Comparison of ENCODE assay signal across 2 cellular contexts in the genomic region with DNA sequence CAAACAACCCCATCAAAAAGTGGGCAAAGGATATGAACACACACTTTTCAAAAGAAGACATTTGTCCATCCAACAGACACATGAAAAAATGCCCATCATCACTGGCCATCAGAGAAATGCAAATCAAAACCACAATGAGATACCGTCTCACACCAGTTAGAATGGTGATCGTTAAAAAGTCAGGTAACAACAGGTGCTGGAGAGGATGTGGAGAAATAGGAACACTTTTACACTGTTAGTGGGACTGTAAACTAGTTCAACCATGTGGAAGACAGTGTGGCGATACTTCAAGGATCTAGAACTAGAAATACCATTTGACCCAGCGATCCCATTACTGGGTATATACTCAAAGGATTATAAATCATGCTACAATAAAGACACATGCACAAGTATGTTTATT.
DNase-seq lines count a peak whose midpoint lies in the region; ATAC-seq, FAIRE-seq and TF ChIP-seq lines count a peak whose summit lies in the region.
"Not testable (repeated sequence)": the region's sequence is repeated elsewhere in the genome, so short reads cannot be mapped to it uniquely, and the experiment has no call there.

No MANE protein-coding gene starts in this region.

- H3K4me3 ChIP-seq in HEK293 (ENCODE audit: low read depth, low read length); K562: not testable (repeated sequence)

- TF ChIP-seq CTCF in HEK293 (tag by site-specific recombination; IDR thresholded peaks at IDR 0.05); K562 (IDR thresholded peaks at IDR 0.05 in 2 of 3, conservative IDR thresholded peaks at IDR 0.05 in 1 of 3; ENCODE audit: insufficient read depth in 2 of 3, low read depth in 1 of 3, low read length in 3 of 3): not testable (repeated sequence)

- not testable (repeated sequence) for H2AFZ ChIP-seq in K562 (ENCODE audit: low read depth, low read length)

- not testable (repeated sequence) for H3K36me3 ChIP-seq in HEK293 (ENCODE audit: control insufficient read depth in 2 of 2, insufficient read depth in 1 of 2, low read length in 2 of 2); K562 (ENCODE audit: control insufficient read depth, insufficient read depth, low read length)

- in situ Hi-C loops in K562 (cut with MboI): not testable (repeated sequence)

- not testable (repeated sequence) for TF ChIP-seq RAD21 in K562 (CRISPR knock-in tag; conservative IDR thresholded peaks at IDR 0.05 in 1 of 2, IDR thresholded peaks at IDR 0.05 in 1 of 2)

- not testable (repeated sequence) for FAIRE-seq in K562 (lab: Jason Lieb, UNC)

- H3K4me1 ChIP-seq in HEK293 (ENCODE audit: control insufficient read depth, insufficient read depth, low read length); K562 (replicated peaks in 1 of 2; ENCODE audit: control insufficient read depth in 2 of 2, insufficient read depth in 2 of 2, low read length in 2 of 2): not testable (repeated sequence)

- not testable (repeated sequence) for H4K20me1 ChIP-seq in K562 (replicated peaks; ENCODE audit: control insufficient read depth, insufficient read depth, low read length)

- not testable (repeated sequence) for H3K27ac ChIP-seq in HEK293 (ENCODE audit: extremely low read depth, low read depth, low read length); K562 (ENCODE audit: extremely low read depth, low read depth, low read length)

- not testable (repeated sequence) for H3K9me3 ChIP-seq in HEK293 (ENCODE audit: control insufficient read depth, insufficient read depth, low read depth, low read length); K562 (replicated peaks; ENCODE audit: control insufficient read depth, insufficient read depth, low read depth, low read length)

- not testable (repeated sequence) for H3K9ac ChIP-seq in K562 (ENCODE audit: insufficient read depth in 1 of 2, low read depth in 2 of 2, low read length in 2 of 2)

- not testable (repeated sequence) for TF ChIP-seq EP300 in K562 (IDR thresholded peaks at IDR 0.05; ENCODE audit: low read length)

- BruUV-seq in K562 (replicated peaks; lab: Mats Ljungman, UMichigan): not testable (repeated sequence)

- not testable (repeated sequence) for ATAC-seq in K562

- DNase-seq in K562 (ENCODE audit: extremely low read depth in 1 of 4, low spot score in 3 of 4): not testable (repeated sequence)

- intact Hi-C loops in K562 (cut with micrococcal nuclease): not testable (repeated sequence)

- WGBS in K562 (ENCODE audit: insufficient coverage, low coverage, missing lambda C conversion rate): 5% methylated on average over 4 of the region's 4 CpGs

- POLR2A ChIA-PET in HEK293 (lab: Yijun Ruan, JAX); K562 (lab: Yijun Ruan, JAX): not testable (repeated sequence)

- not testable (repeated sequence) for H3K27me3 ChIP-seq in K562 (ENCODE audit: control insufficient read depth in 2 of 2, insufficient read depth in 2 of 2, low read length in 2 of 2)

- H3K79me2 ChIP-seq in K562 (ENCODE audit: control insufficient read depth, insufficient read depth, low read length): not testable (repeated sequence)

- CTCF ChIA-PET in HEK293 (lab: Yijun Ruan, JAX); K562 (lab: Yijun Ruan, JAX; ENCODE audit: low intra/inter-chr PET ratio): not testable (repeated sequence)

- not testable (repeated sequence) for TF ChIP-seq POLR2A in K562 (conservative IDR thresholded peaks at IDR 0.05)

- not testable (repeated sequence) for H3K4me2 ChIP-seq in K562 (ENCODE audit: insufficient read depth, low read length)

- H3K9me1 ChIP-seq in K562 (ENCODE audit: control insufficient read depth, insufficient read depth, low read length): not testable (repeated sequence)

TF ChIP-seq in HEK293, 187 proteins besides CTCF, POLR2A, EP300 and RAD21:
- TF ChIP-seq ZNF184 (tag by site-specific recombination; IDR thresholded peaks at IDR 0.05): peak; percentile 66; the same call in 1 of the 2 replicates
TF ChIP-seq in HEK293: peak in this region for 1; not testable (repeated sequence) for 186.

TF ChIP-seq in K562, 482 proteins besides CTCF, POLR2A, EP300 and RAD21:
- TF ChIP-seq ZNF184 (CRISPR knock-in tag; IDR thresholded peaks at IDR 0.05): peak; percentile 56; the same call in 1 of the 2 replicates
